11 cellular contexts compared by ENCODE assay signal in the genomic region with DNA sequence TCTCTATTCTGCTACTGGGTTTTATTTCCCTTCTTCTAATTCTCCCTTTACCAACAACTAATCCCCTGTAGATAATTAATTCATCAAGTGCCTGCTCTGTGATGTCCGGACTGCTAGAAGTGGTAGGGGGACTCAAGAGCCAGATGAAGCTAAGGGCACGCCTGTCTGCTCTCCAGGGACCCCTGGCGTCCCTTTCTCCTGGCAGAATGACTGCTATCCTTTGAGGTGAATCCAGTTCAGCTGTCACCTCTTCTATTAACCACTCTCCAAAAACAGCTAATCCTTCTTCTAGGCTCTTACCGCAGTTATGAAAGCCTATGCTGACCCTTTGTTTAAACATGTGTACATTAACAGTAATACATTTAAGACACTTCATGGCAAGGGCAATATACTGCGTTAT. TPM values are rescaled to one million over a fixed set of nuclear protein-coding genes. Genes with fewer than 3 reads are reported as not detected.
DNase-seq lines count a peak whose midpoint lies in the region; ATAC-seq and TF ChIP-seq lines count a peak whose summit lies in the region.
"Had no signal": no experiment of that assay in that cellular context is flagged by ENCODE, and none has a peak within 500 bp of the region (broad histone marks: within the 10 kb centered on the region; RNA-seq: fewer than 3 reads in every experiment).

No MANE protein-coding gene starts in this region.

- H3K9me3 Mint-ChIP-seq in H9 (no peaks in the 10 kb centered on the region), endothelial cell (ENCODE audit: unreplicated experiment) (no peaks in the 10 kb centered on the region)
- H3K9me3 Mint-ChIP-seq in T-helper 2 cell treated with Interferon-gamma antibody and Interleukin-4, amounts not matched to agents 5 μg/mL and 100 μg/mL, for 36 hours: no peaks in the 10 kb centered on the region
- H3K9me3 Mint-ChIP-seq: activated T-cell treated with anti-CD3 and anti-CD28 coated beads, Interleukin-2, amount 50 U/mL, for 4 hours had no signal

- H3K27me3 ChIP-seq in H9 (ENCODE audit: insufficient read depth, low read length): no peaks in the 10 kb centered on the region; the same call in 1 of the 2 replicates
- peaks cover 0 to 22% (median 5%) of the 10 kb centered on the region in 3 donors for H3K27me3 ChIP-seq in psoas muscle (ENCODE audit: insufficient read depth in 3 of 3, low read length in 2 of 3)

- no peak overlapping the region for H4K5ac ChIP-seq in H9 (ENCODE audit: insufficient read length, low read depth, low read length)

- no peaks in the 10 kb centered on the region for H3K36me3 ChIP-seq in psoas muscle (ENCODE audit: insufficient read depth in 1 of 2, low read depth in 1 of 2)

- ATAC-seq in psoas muscle (no peak), HG03095 (IDR thresholded peaks at IDR 0.05; ENCODE audit: unreplicated experiment) (no peak)
- ATAC-seq: activated T-cell treated with anti-CD3 and anti-CD28 coated beads, Interleukin-2, amount 50 U/mL, for 4 hours; GM12878 had no signal

- H3K4me1 ChIP-seq in H9 (ENCODE audit: insufficient read depth, low read length) (no peaks in the 10 kb centered on the region; the same call in 1 of the 2 replicates), psoas muscle (peaks cover 4% of the 10 kb centered on the region)

- H4K91ac ChIP-seq in H9 (ENCODE audit: insufficient read length, low read depth, low read length): no peak overlapping the region

- no peak overlapping the region for H2AFZ ChIP-seq in H9 (ENCODE audit: low read length)

- H3K27me3 Mint-ChIP-seq in H9 (ENCODE audit: low read depth): peaks cover 41% of the 10 kb centered on the region
- peaks cover 3% of the 10 kb centered on the region for H3K27me3 Mint-ChIP-seq in endothelial cell (ENCODE audit: unreplicated experiment)
- H3K27me3 Mint-ChIP-seq in T-helper 2 cell treated with Interferon-gamma antibody and Interleukin-4, amounts not matched to agents 5 μg/mL and 100 μg/mL, for 36 hours (ENCODE audit: low read depth): peaks cover 67% of the 10 kb centered on the region

- H2BK20ac ChIP-seq in H9 (ENCODE audit: low read depth, low read length, poor library complexity, severe bottlenecking): no peak overlapping the region

- no peaks in the 10 kb centered on the region for H3K79me1 ChIP-seq in H9 (ENCODE audit: insufficient read depth, low read depth, low read length, poor library complexity, severe bottlenecking)

- no peak overlapping the region for H3K4ac ChIP-seq in H9 (ENCODE audit: low read depth, low read length)

- H3K56ac ChIP-seq in H9 (ENCODE audit: insufficient read length, low read depth, low read length): no peak overlapping the region

- DNase-seq in H9: peak; percentile 73
- DNase-seq in NCI-H2171 (lab: John Stamatoyannopoulos, UW): peak; percentile 26
- DNase-seq in endothelial cell (ENCODE audit: low spot score): peak; percentile 59
- DNase-seq in psoas muscle: no peak
- no peak for DNase-seq in MV-4-11 (lab: John Stamatoyannopoulos, UW)
- no peak for DNase-seq in T-helper 2 cell treated with Interferon-gamma antibody and Interleukin-4, amounts not matched to agents 5 μg/mL and 100 μg/mL, for 36 hours (ENCODE audit: low spot score)
- DNase-seq: activated T-cell treated with anti-CD3 and anti-CD28 coated beads, Interleukin-2, amount 50 U/mL, for 4 hours; Karpas-422; SHP77 had no signal

- H3K4me3 Mint-ChIP-seq in H9 (peak overlapping the region; percentile 69 to 81), endothelial cell (ENCODE audit: unreplicated experiment) (peak overlapping the region; percentile 83)
- H3K4me3 Mint-ChIP-seq in T-helper 2 cell treated with Interferon-gamma antibody and Interleukin-4, amounts not matched to agents 5 μg/mL and 100 μg/mL, for 36 hours: no peak overlapping the region

- H3K9me3 ChIP-seq in H9 (ENCODE audit: control insufficient read depth, low read depth, low read length): no peaks in the 10 kb centered on the region
- no peaks in the 10 kb centered on the region for H3K9me3 ChIP-seq in psoas muscle

- H4K20me1 ChIP-seq in H9 (ENCODE audit: control insufficient read depth, insufficient read depth, insufficient read length): no peaks in the 10 kb centered on the region

- H3T11ph ChIP-seq in H9 (ENCODE audit: low read length): no peak overlapping the region

- H4K8ac ChIP-seq in H9 (replicated peaks; ENCODE audit: insufficient read length, low read depth, low read length): no peak overlapping the region

- H3K9ac ChIP-seq in H9 (ENCODE audit: extremely low read depth, insufficient read length, low read length): no peak overlapping the region

- H3K18ac ChIP-seq in H9 (ENCODE audit: insufficient read length, low read depth, low read length): no peak overlapping the region

- no peak overlapping the region for H2BK120ac ChIP-seq in H9 (ENCODE audit: low read depth, low read length, poor library complexity, severe bottlenecking)

- H3K36me3 Mint-ChIP-seq in H9 (ENCODE audit: insufficient read depth in 1 of 3, low read depth in 3 of 3): 0 out of 7 replicates have a peak, but pooled peaks cover 0 to 6% (median 0%) of the 10 kb centered on the region in 3 experiments
- peaks cover 6% of the 10 kb centered on the region for H3K36me3 Mint-ChIP-seq in endothelial cell (ENCODE audit: low read depth, unreplicated experiment)
- no peaks in the 10 kb centered on the region for H3K36me3 Mint-ChIP-seq in T-helper 2 cell treated with Interferon-gamma antibody and Interleukin-4, amounts not matched to agents 5 μg/mL and 100 μg/mL, for 36 hours (ENCODE audit: low read depth)

- no CpG with 5 or more reads among the region's 5 CpGs for WGBS in H9 (ENCODE audit: extremely low coverage, insufficient read length, low lambda C conversion rate)
- 5 to 6% (median 6%) methylated on average over 5 of the region's 5 CpGs for WGBS in psoas muscle, 3 donors

- no peak overlapping the region for H2BK15ac ChIP-seq in H9 (ENCODE audit: low read depth, low read length)

- H3K4me3 ChIP-seq in psoas muscle: peak overlapping the region; percentile 83
- H3K4me3 ChIP-seq: GM12878 had no signal

- intact Hi-C loops in psoas muscle (cut with DNase I): no loop called here

- H3K27ac ChIP-seq in H9 (ENCODE audit: insufficient read length, low read depth, low read length) (no peak overlapping the region), psoas muscle (no peak overlapping the region)

- peaks cover 12% of the 10 kb centered on the region for H3K23me2 ChIP-seq in H9 (ENCODE audit: insufficient read length, low read depth, low read length, poor library complexity, severe bottlenecking)

- no peak overlapping the region for H3K23ac ChIP-seq in H9 (ENCODE audit: insufficient read length, low read depth, low read length)

- H3K79me2 ChIP-seq in H9 (ENCODE audit: insufficient read depth, low read length): no peaks in the 10 kb centered on the region

- H2BK12ac ChIP-seq in H9 (ENCODE audit: insufficient read length, low read depth, low read length): no peak overlapping the region

- H3K4me1 Mint-ChIP-seq in H9 (peaks cover 20 to 21% of the 10 kb centered on the region in 2 experiments), endothelial cell (ENCODE audit: unreplicated experiment) (peaks cover 9% of the 10 kb centered on the region)
- no peaks in the 10 kb centered on the region for H3K4me1 Mint-ChIP-seq in T-helper 2 cell treated with Interferon-gamma antibody and Interleukin-4, amounts not matched to agents 5 μg/mL and 100 μg/mL, for 36 hours (ENCODE audit: low read depth)

- no peak overlapping the region for H3K14ac ChIP-seq in H9 (ENCODE audit: insufficient read depth, low read length)

- TF ChIP-seq CTCF in H9 (conservative IDR thresholded peaks at IDR 0.05): no peak; the same call in 2 of the 3 replicates
- TF ChIP-seq CTCF in endothelial cell (IDR thresholded peaks at IDR 0.05; ENCODE audit: unreplicated experiment): no peak
- TF ChIP-seq CTCF in psoas muscle (IDR thresholded peaks at IDR 0.05): no peak

- no peak overlapping the region for H2AK5ac ChIP-seq in H9 (ENCODE audit: insufficient read length, low read length)

- H3K27ac Mint-ChIP-seq in H9: no peak overlapping the region
- H3K27ac Mint-ChIP-seq in endothelial cell (ENCODE audit: unreplicated experiment): no peak overlapping the region
- H3K27ac Mint-ChIP-seq in T-helper 2 cell treated with Interferon-gamma antibody and Interleukin-4, amounts not matched to agents 5 μg/mL and 100 μg/mL, for 36 hours: no peak overlapping the region

- no peak overlapping the region for H2BK5ac ChIP-seq in H9 (ENCODE audit: insufficient read length, low read length)

- peak overlapping the region; percentile 86 for H3K4me2 ChIP-seq in H9 (ENCODE audit: insufficient read depth, insufficient read length, low read length)

RNA-seq across cellular contexts. Expression of a gene that starts 1.4 kb away (rescaled TPM):
- total RNA-seq in H9 (2021) (4.4 and 4.8 TPM in 2 replicates), endothelial cell (ENCODE audit: unreplicated experiment) (2.3 TPM), psoas muscle (under 1 TPM; 0.32 to 0.95 (median 0.69) TPM)
- 1 to 10 TPM in 1 of 3 donors, under 1 TPM in 2; 0.18 to 1.9 (median 0.35) TPM for polyA plus RNA-seq in psoas muscle
- total RNA-seq: GM12878 had no signal

Comparison
In these comparisons a context has a peak if more than half of its experiments do, and no peak if none do; other contexts are left out.
1. DNase-seq: peak in H9 (single experiment), NCI-H2171 (single experiment) and endothelial cell (single experiment); none in psoas muscle (0 of 2), MV-4-11 (single experiment) and T-helper 2 cell treated with Interferon-gamma antibody and Interleukin-4, amounts not matched to agents 5 μg/mL and 100 μg/mL, for 36 hours (single experiment).